ENCODE assay signal across 8 cellular contexts in genomic region chr2:79860233-79861058, GRCh38.
DNase-seq lines count a peak whose midpoint lies in the region; ATAC-seq, FAIRE-seq and TF ChIP-seq lines count a peak whose summit lies in the region.

No MANE protein-coding gene starts in this region.

- H3K27ac ChIP-seq in breast epithelium (no peak overlapping the region), OCI-LY1 (ENCODE audit: low read depth, low read length, poor library complexity, severe bottlenecking) (no peak overlapping the region), foreskin keratinocyte (no peak overlapping the region), suprapubic skin (no peak overlapping the region)

- FAIRE-seq in urothelium cell line (lab: Jason Lieb, UNC), result no peak

- DNase-seq in T47D (ENCODE audit: low read depth in 1 of 2, low spot score in 1 of 2), result peak; percentile 5 to 40
- DNase-seq in breast epithelium (ENCODE audit: low spot score in 2 of 2), result no peak
- DNase-seq in foreskin keratinocyte, result no peak
- DNase-seq in urothelium cell line (ENCODE audit: low spot score), result peak; percentile 54
- no peak for DNase-seq in sciatic nerve (ENCODE audit: low spot score)
- DNase-seq in suprapubic skin (ENCODE audit: low spot score in 2 of 2), result no peak

- H3F3A ChIP-seq in OCI-LY1 (ENCODE audit: insufficient read depth, low read length), result no peaks in the 10 kb centered on the region

- H3K4me3 ChIP-seq in breast epithelium (no peak overlapping the region), OCI-LY1 (ENCODE audit: low read depth, low read length, poor library complexity, severe bottlenecking) (no peak overlapping the region), suprapubic skin (no peak overlapping the region)

- TF ChIP-seq EP300 in suprapubic skin (IDR thresholded peaks at IDR 0.05), result no peak

- no peaks in the 10 kb centered on the region for H3K36me3 ChIP-seq in breast epithelium
- no peaks in the 10 kb centered on the region for H3K36me3 ChIP-seq in OCI-LY1 (ENCODE audit: insufficient read depth, low read length)
- no peaks in the 10 kb centered on the region for H3K36me3 ChIP-seq in suprapubic skin

- H4K20me1 ChIP-seq in OCI-LY1 (ENCODE audit: insufficient read depth, low read length), result no peaks in the 10 kb centered on the region

- in situ Hi-C loops in T47D (cut with HindIII; ENCODE audit: low pct_unique_long_range_greater_than_20kb, low sequenced_read_pairs), result no loop called here

- intact Hi-C loops in breast epithelium (cut with DNase I; ENCODE audit: low total_unique reads), result no loop called here
- intact Hi-C loops in sciatic nerve (cut with DNase I), result no loop called here

- 40% methylated on average over 10 of the region's 10 CpGs for WGBS in suprapubic skin

- H3K4me1 ChIP-seq in breast epithelium (no peaks in the 10 kb centered on the region), OCI-LY1 (ENCODE audit: insufficient read depth, low read length, severe bottlenecking) (no peaks in the 10 kb centered on the region), foreskin keratinocyte (no peaks in the 10 kb centered on the region), suprapubic skin (no peaks in the 10 kb centered on the region)

- peak in 1 of 3 donors; percentile 27 for TF ChIP-seq CTCF in breast epithelium (IDR thresholded peaks at IDR 0.05)
- peak; percentile 52 for TF ChIP-seq CTCF in OCI-LY1 (IDR thresholded peaks at IDR 0.05; ENCODE audit: low read length)
- TF ChIP-seq CTCF in foreskin keratinocyte (conservative IDR thresholded peaks at IDR 0.05), result peak; percentile 4
- TF ChIP-seq CTCF in suprapubic skin (IDR thresholded peaks at IDR 0.05), result no peak

- H3K79me2 ChIP-seq in OCI-LY1 (ENCODE audit: insufficient read depth, low read length), result no peaks in the 10 kb centered on the region

- H3K9ac ChIP-seq in OCI-LY1 (ENCODE audit: low read length), result no peak overlapping the region

- H3K9me3 ChIP-seq in breast epithelium (no peaks in the 10 kb centered on the region), OCI-LY1 (ENCODE audit: low read length) (no peaks in the 10 kb centered on the region), suprapubic skin (no peaks in the 10 kb centered on the region)

- H2AFZ ChIP-seq in OCI-LY1 (ENCODE audit: low read length), result no peak overlapping the region

- TF ChIP-seq POLR2A in breast epithelium (IDR thresholded peaks at IDR 0.05), result no peak
- TF ChIP-seq POLR2A in suprapubic skin (IDR thresholded peaks at IDR 0.05), result no peak

- no peak for ATAC-seq in foreskin keratinocyte
- no peak for ATAC-seq in sciatic nerve
- no peak for ATAC-seq in HG02852 (IDR thresholded peaks at IDR 0.05; ENCODE audit: unreplicated experiment)

- H3K9me2 ChIP-seq in OCI-LY1 (ENCODE audit: low read depth, low read length), result no peaks in the 10 kb centered on the region

- H3K4me2 ChIP-seq in OCI-LY1 (ENCODE audit: low read length), result no peak overlapping the region

- H3K27me3 ChIP-seq in breast epithelium (peaks cover 0 to 8% of the 10 kb centered on the region in 2 donors), OCI-LY1 (ENCODE audit: insufficient read depth, low read length) (no peaks in the 10 kb centered on the region), foreskin keratinocyte (no peaks in the 10 kb centered on the region), suprapubic skin (no peaks in the 10 kb centered on the region)

Comparison
In these comparisons a context has a peak if more than half of its experiments do, and no peak if none do; other contexts are left out.
1. DNase-seq: peak in T47D (2 of 2) and urothelium cell line (single experiment); none in breast epithelium (0 of 2), foreskin keratinocyte (0 of 2), sciatic nerve (single experiment) and suprapubic skin (0 of 2).
2. CTCF ChIP-seq: peak in OCI-LY1 (single experiment) and foreskin keratinocyte (single experiment); none in suprapubic skin (0 of 2).